ENCODE assay signal across 34 cellular contexts in the genomic region with DNA sequence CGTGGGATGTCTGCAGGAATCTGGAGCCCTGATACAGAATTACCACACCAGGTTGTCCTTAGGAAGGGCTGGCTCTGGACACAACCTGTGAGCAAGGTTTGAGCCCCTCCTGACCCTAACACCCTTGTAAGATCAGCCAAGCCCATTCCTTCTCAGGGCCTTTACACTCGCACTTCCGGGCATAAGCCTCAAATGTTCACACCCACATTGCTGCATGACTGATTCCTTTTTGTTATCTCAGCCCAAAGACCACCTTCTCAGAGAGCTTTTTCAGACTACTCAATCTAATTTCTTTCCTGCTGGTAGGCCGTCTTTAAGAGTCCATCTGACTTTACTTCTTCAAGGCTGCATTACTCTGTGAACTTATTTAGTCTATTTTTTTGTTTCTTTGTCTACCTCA.
"Had no signal": no experiment of that assay in that cellular context is flagged by ENCODE, and none has a peak within 500 bp of the region (broad histone marks: within the 10 kb centered on the region; RNA-seq: fewer than 3 reads in every experiment).

No MANE protein-coding gene starts in this region.

- H3K4me2 ChIP-seq: KMS-11 had no signal

- H3K4me3 ChIP-seq: MG63 had no signal

- H3K27me3 ChIP-seq: MG63 had no signal

- H3K9ac ChIP-seq: KMS-11 had no signal

- H3K36me3 ChIP-seq: MG63 had no signal

- H3K9me3 ChIP-seq: MG63 had no signal

- DNase-seq: Karpas-422, Kasumi-1, MG63, MM.1S, MV-4-11, NCI-H1048, NCI-H1092, NCI-H1092 treated with DMSO at 0.1 percent for 48 hours, NCI-H1105, NCI-H1105 treated with DMSO at 0.1 percent for 48 hours, NCI-H1417, NCI-H1417 treated with DMSO at 0.1 percent for 48 hours, NCI-H1436, NCI-H1436 treated with DMSO at 0.1 percent for 48 hours, NCI-H146, NCI-H1694, NCI-H1694 treated with DMSO at 0.1 percent for 48 hours, NCI-H187, NCI-H187 treated with DMSO at 0.1 percent for 48 hours, NCI-H1930, NCI-H2029, NCI-H2029 treated with DMSO at 0.1 percent for 48 hours, NCI-H2081, NCI-H2081 treated with DMSO at 0.1 percent for 48 hours, NCI-H2107, NCI-H2171, NCI-H2171 treated with DMSO at 0.1 percent for 48 hours, NCI-H2227 treated with DMSO at 0.1 percent for 48 hours, NCI-H226, NCI-H345, NCI-H446, NCI-H446 treated with DMSO at 0.1 percent for 48 hours, NCI-H510A had no signal

- H3K27ac ChIP-seq: KMS-11 had no signal
